ENCODE assay signal across 8 cellular contexts in genomic region chr5:62143268-62144229, GRCh38.
A peak's percentile ranks its signal among the peaks of the same experiment; 100 is the strongest.
DNase-seq lines count a peak whose midpoint lies in the region; ATAC-seq, FAIRE-seq and TF ChIP-seq lines count a peak whose summit lies in the region.

No MANE protein-coding gene starts in this region.

- no peak overlapping the region for H3K27ac ChIP-seq in left lung

- FAIRE-seq in H54 (lab: Jason Lieb, UNC): no peak

- H3K4me3 ChIP-seq in left lung (no peak overlapping the region), lower leg skin (ENCODE audit: low read depth, poor library complexity, severe bottlenecking) (no peak overlapping the region)

- POLR2A ChIA-PET in WTC11 (lab: Charles Lee): interaction anchor here (0.6 kb wide), 1 partner anchor 321 kb away, joined by 3 read pairs; no protein-coding TSS in a partner anchor

- TF ChIP-seq POLR2A in lower leg skin (IDR thresholded peaks at IDR 0.05) (no peak), H54 (IDR thresholded peaks at IDR 0.05; ENCODE audit: low read depth, low read length) (no peak)

- no peaks in the 10 kb centered on the region for H3K36me3 ChIP-seq in left lung

- CTCF ChIA-PET in WTC11 (lab: Charles Lee): interaction anchor here (0.6 to 1.9 kb wide), 44 partner anchors 8 to 1884 kb away, joined by 3 to 14 read pairs (median 4); no protein-coding TSS in a partner anchor

- H3K4me3 Mint-ChIP-seq in WTC11: peak overlapping the region; percentile 19

- peaks cover 3% of the 10 kb centered on the region; the same call in 1 of the 2 replicates for H3K27me3 Mint-ChIP-seq in WTC11 (ENCODE audit: low read depth)

- no peaks in the 10 kb centered on the region for H3K9me3 ChIP-seq in left lung

- DNase-seq in CD1c-positive myeloid dendritic cell (ENCODE audit: extremely low spot score) (peak; percentile 14), HT1080 (ENCODE audit: low read depth) (peak; percentile 30), WTC11 (ENCODE audit: low spot score) (no peak), left lung (no peak), lower leg skin (ENCODE audit: low spot score in 2 of 2) (no peak), H54 (ENCODE audit: insufficient read length, low spot score) (no peak)
- no peak for DNase-seq in stimulated activated naive CD8-positive, alpha-beta T cell treated with anti-CD3 and anti-CD28 coated beads, Interleukin-15, Interleukin-2, amounts not matched to agents 100 U/mL and 50 U/mL, for 24 hours

- peaks cover 38% of the 10 kb centered on the region for H3K4me1 Mint-ChIP-seq in WTC11

- no peak for TF ChIP-seq CTCF in WTC11 (IDR thresholded peaks at IDR 0.05)
- peak; percentile 14 to 34 for TF ChIP-seq CTCF in left lung (IDR thresholded peaks at IDR 0.05)
- no peak for TF ChIP-seq CTCF in lower leg skin (IDR thresholded peaks at IDR 0.05)

- H3K36me3 Mint-ChIP-seq in WTC11: peaks cover 8% of the 10 kb centered on the region

- intact Hi-C loops in left lung (cut with DNase I): no loop called here
- intact Hi-C loops in lower leg skin (cut with DNase I; ENCODE audit: low total_unique reads): no loop called here

- WGBS in lower leg skin, 2 donors: 13 to 16% methylated on average over 13 of the region's 13 CpGs

- ATAC-seq in WTC11 (peak; percentile 47), left lung (peak; percentile 75), GM19023 (IDR thresholded peaks at IDR 0.05; ENCODE audit: unreplicated experiment) (no peak)
- no peak for ATAC-seq in stimulated activated naive CD8-positive, alpha-beta T cell treated with anti-CD3 and anti-CD28 coated beads, Interleukin-15, Interleukin-2, amounts not matched to agents 100 U/mL and 50 U/mL, for 24 hours

- no peak overlapping the region for H3K27ac Mint-ChIP-seq in WTC11

- peaks cover 0 to 6% of the 10 kb centered on the region in 2 donors for H3K4me1 ChIP-seq in left lung

- H3K27me3 ChIP-seq in left lung: peaks cover 0 to 1% of the 10 kb centered on the region in 2 donors

- H3K9me3 Mint-ChIP-seq in WTC11: peaks cover 11% of the 10 kb centered on the region

TF ChIP-seq in WTC11, 78 proteins besides CTCF, POLR2A, EP300 and RAD21:
- TF ChIP-seq E2F4 (CRISPR knock-in tag; IDR thresholded peaks at IDR 0.05; ENCODE audit: borderline replicate concordance, low read depth): no peak
- no peak for TF ChIP-seq ESRRA (CRISPR knock-in tag; IDR thresholded peaks at IDR 0.05; ENCODE audit: borderline replicate concordance)
- TF ChIP-seq IRF1 (CRISPR knock-in tag; IDR thresholded peaks at IDR 0.05): no peak
- no peak for TF ChIP-seq PRRX2 (CRISPR knock-in tag; IDR thresholded peaks at IDR 0.05)
- no peak for TF ChIP-seq NFE2L1 (CRISPR knock-in tag; IDR thresholded peaks at IDR 0.05)
- TF ChIP-seq MLX (CRISPR knock-in tag; IDR thresholded peaks at IDR 0.05): no peak
- no peak for TF ChIP-seq TP53 (CRISPR knock-in tag; IDR thresholded peaks at IDR 0.05)
- TF ChIP-seq ERG (CRISPR knock-in tag; IDR thresholded peaks at IDR 0.05): no peak
- TF ChIP-seq, protein P1, sequence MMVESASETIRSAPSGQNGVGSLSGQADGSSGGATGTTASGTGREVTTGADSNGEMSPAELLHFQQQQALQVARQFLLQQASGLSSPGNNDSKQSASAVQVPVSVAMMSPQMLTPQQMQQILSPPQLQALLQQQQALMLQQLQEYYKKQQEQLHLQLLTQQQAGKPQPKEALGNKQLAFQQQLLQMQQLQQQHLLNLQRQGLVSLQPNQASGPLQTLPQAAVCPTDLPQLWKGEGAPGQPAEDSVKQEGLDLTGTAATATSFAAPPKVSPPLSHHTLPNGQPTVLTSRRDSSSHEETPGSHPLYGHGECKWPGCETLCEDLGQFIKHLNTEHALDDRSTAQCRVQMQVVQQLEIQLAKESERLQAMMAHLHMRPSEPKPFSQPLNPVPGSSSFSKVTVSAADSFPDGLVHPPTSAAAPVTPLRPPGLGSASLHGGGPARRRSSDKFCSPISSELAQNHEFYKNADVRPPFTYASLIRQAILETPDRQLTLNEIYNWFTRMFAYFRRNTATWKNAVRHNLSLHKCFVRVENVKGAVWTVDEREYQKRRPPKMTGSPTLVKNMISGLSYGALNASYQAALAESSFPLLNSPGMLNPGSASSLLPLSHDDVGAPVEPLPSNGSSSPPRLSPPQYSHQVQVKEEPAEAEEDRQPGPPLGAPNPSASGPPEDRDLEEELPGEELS (CRISPR knock-in tag; IDR thresholded peaks at IDR 0.05): no peak
- no peak for TF ChIP-seq SMAD4 (CRISPR knock-in tag; IDR thresholded peaks at IDR 0.05)
- no peak for TF ChIP-seq ZNF396 (CRISPR knock-in tag; IDR thresholded peaks at IDR 0.05; ENCODE audit: borderline replicate concordance)
- TF ChIP-seq MYBL2 (CRISPR knock-in tag; IDR thresholded peaks at IDR 0.05): no peak
- TF ChIP-seq, protein P2, sequence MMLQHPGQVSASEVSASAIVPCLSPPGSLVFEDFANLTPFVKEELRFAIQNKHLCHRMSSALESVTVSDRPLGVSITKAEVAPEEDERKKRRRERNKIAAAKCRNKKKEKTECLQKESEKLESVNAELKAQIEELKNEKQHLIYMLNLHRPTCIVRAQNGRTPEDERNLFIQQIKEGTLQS (CRISPR knock-in tag; conservative IDR thresholded peaks at IDR 0.05): no peak
- TF ChIP-seq, protein P3, sequence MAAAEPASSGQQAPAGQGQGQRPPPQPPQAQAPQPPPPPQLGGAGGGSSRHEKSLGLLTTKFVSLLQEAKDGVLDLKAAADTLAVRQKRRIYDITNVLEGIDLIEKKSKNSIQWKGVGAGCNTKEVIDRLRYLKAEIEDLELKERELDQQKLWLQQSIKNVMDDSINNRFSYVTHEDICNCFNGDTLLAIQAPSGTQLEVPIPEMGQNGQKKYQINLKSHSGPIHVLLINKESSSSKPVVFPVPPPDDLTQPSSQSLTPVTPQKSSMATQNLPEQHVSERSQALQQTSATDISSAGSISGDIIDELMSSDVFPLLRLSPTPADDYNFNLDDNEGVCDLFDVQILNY (CRISPR knock-in tag; IDR thresholded peaks at IDR 0.05): no peak
- no peak for TF ChIP-seq RELA (CRISPR knock-in tag; IDR thresholded peaks at IDR 0.05; ENCODE audit: borderline replicate concordance)
- no peak for TF ChIP-seq ZNF121 (CRISPR knock-in tag; IDR thresholded peaks at IDR 0.05)
TF ChIP-seq in WTC11: peak in this region for 0.

Comparison
In these comparisons a context has a peak if more than half of its experiments do, and no peak if none do; other contexts are left out.
1. DNase-seq: peak in CD1c-positive myeloid dendritic cell (single experiment) and HT1080 (single experiment); none in WTC11 (single experiment), left lung (0 of 2), lower leg skin (0 of 2), stimulated activated naive CD8-positive, alpha-beta T cell treated with anti-CD3 and anti-CD28 coated beads, Interleukin-15, Interleukin-2, amounts not matched to agents 100 U/mL and 50 U/mL, for 24 hours (single experiment) and H54 (single experiment).
2. ATAC-seq: peak in WTC11 (single experiment) and left lung (single experiment); none in GM19023 (single experiment) and stimulated activated naive CD8-positive, alpha-beta T cell treated with anti-CD3 and anti-CD28 coated beads, Interleukin-15, Interleukin-2, amounts not matched to agents 100 U/mL and 50 U/mL, for 24 hours (single experiment).
3. CTCF ChIP-seq: peak in left lung (2 of 2); none in WTC11 (single experiment) and lower leg skin (0 of 3).